In genomic region chr17:36534117-36534880, GRCh38 we compare ENCODE assay signal across 8 cellular contexts. TPM values are rescaled to one million over a fixed set of nuclear protein-coding genes. Genes with fewer than 3 reads are reported as not detected.
DNase-seq lines count a peak whose midpoint lies in the region; ATAC-seq lines count a peak whose summit lies in the region.

Gene MYO19, minus strand, starts transcription at chr17:36534868. Its CDS starts 2,330 bp downstream, at chr17:36532538.

- DNase-seq in EL, result peak; percentile 78
- peak; percentile 63 for DNase-seq in H4 (ENCODE audit: low spot score)
- peak; percentile 64 for DNase-seq in M059J (ENCODE audit: low read depth)
- DNase-seq in SK-N-MC (ENCODE audit: low read depth, low spot score), result no peak
- DNase-seq in activated naive CD8-positive, alpha-beta T cell treated with anti-CD3 and anti-CD28 coated beads for 36 hours, result peak; percentile 52
- DNase-seq in Right ventricle myocardium inferior (ENCODE audit: missing footprints), result peak; percentile 82
- peak; percentile 59 to 74 for DNase-seq in trophoblast cell
- no peak for DNase-seq in putamen (ENCODE audit: low spot score)

- H2BK5ac ChIP-seq in trophoblast cell (ENCODE audit: low read depth, low read length, poor library complexity), result peak within 1 kb of the TSS; percentile 68

- H3K9ac ChIP-seq in SK-N-MC (ENCODE audit: insufficient read length) (peak within 1 kb of the TSS; percentile 97), trophoblast cell (ENCODE audit: low read length) (peak within 1 kb of the TSS; percentile 93)

- H3K4me1 ChIP-seq in trophoblast cell (ENCODE audit: control insufficient read depth in 1 of 2, insufficient read depth in 2 of 2, low read length in 2 of 2), result peaks cover 0 to 8% of the 10 kb centered on the region in 2 experiments

- H3K4me2 ChIP-seq in trophoblast cell (ENCODE audit: low read length), result peak within 1 kb of the TSS; percentile 78

- peak within 1 kb of the TSS; percentile 89 for H2AFZ ChIP-seq in trophoblast cell (ENCODE audit: insufficient read depth, low read length, poor library complexity)

- peaks cover 19% of the 10 kb centered on the region for H3K79me1 ChIP-seq in trophoblast cell (ENCODE audit: low read length)

- peak within 1 kb of the TSS; percentile 97 for H3K4me3 Mint-ChIP-seq in activated naive CD8-positive, alpha-beta T cell treated with anti-CD3 and anti-CD28 coated beads for 36 hours

- peaks cover 47% of the 10 kb centered on the region for H3K36me3 Mint-ChIP-seq in activated naive CD8-positive, alpha-beta T cell treated with anti-CD3 and anti-CD28 coated beads for 36 hours

- peak within 1 kb of the TSS; percentile 93 for H3K27ac ChIP-seq in SK-N-MC
- H3K27ac ChIP-seq in trophoblast cell (ENCODE audit: low read depth, low read length), result peak within 1 kb of the TSS; percentile 89

- peaks cover 45% of the 10 kb centered on the region for H3K4me1 Mint-ChIP-seq in activated naive CD8-positive, alpha-beta T cell treated with anti-CD3 and anti-CD28 coated beads for 36 hours

- H3K9me3 ChIP-seq in SK-N-MC (ENCODE audit: low read depth, low read length), result no peaks in the 10 kb centered on the region
- H3K9me3 ChIP-seq in trophoblast cell (ENCODE audit: insufficient read depth, low read depth, low read length), result no peaks in the 10 kb centered on the region

- intact Hi-C loops in Right ventricle myocardium inferior (cut with DNase I), result loop anchor here (5.0 kb wide), 1 partner anchor 47 kb away; the partner anchor contains the start of gene ZNHIT3

- H3K9me3 Mint-ChIP-seq in activated naive CD8-positive, alpha-beta T cell treated with anti-CD3 and anti-CD28 coated beads for 36 hours, result no peaks in the 10 kb centered on the region

- WGBS in trophoblast cell (ENCODE audit: extremely low coverage, insufficient coverage, insufficient read length), result no CpG with 5 or more reads among the region's 44 CpGs

- ATAC-seq in Right ventricle myocardium inferior, result peak; percentile 49

- peak within 1 kb of the TSS; percentile 77 for H3K18ac ChIP-seq in trophoblast cell (ENCODE audit: low read length)

- peaks cover 62% of the 10 kb centered on the region for H3K36me3 ChIP-seq in SK-N-MC (ENCODE audit: insufficient read depth, low read length)
- peaks cover 15 to 27% of the 10 kb centered on the region in 2 experiments for H3K36me3 ChIP-seq in trophoblast cell (ENCODE audit: control insufficient read depth in 1 of 2, insufficient read depth in 2 of 2, low read length in 2 of 2)

- H4K91ac ChIP-seq in trophoblast cell (ENCODE audit: low read depth, low read length), result peak within 1 kb of the TSS; percentile 95

- H3K27ac Mint-ChIP-seq in activated naive CD8-positive, alpha-beta T cell treated with anti-CD3 and anti-CD28 coated beads for 36 hours, result peak within 1 kb of the TSS; percentile 100

- H3K23ac ChIP-seq in trophoblast cell (ENCODE audit: low read length), result no peak within 1 kb of the TSS

- H4K8ac ChIP-seq in trophoblast cell (ENCODE audit: low read depth, low read length), result peak within 1 kb of the TSS; percentile 95

- peak within 1 kb of the TSS; percentile 98 for H3K4me3 ChIP-seq in SK-N-MC
- peak within 1 kb of the TSS; percentile 94 for H3K4me3 ChIP-seq in trophoblast cell (ENCODE audit: low read depth, low read length)

- no peaks in the 10 kb centered on the region for H3K27me3 ChIP-seq in trophoblast cell (ENCODE audit: insufficient read depth, low read length)

- peak within 1 kb of the TSS; percentile 18 for H2BK12ac ChIP-seq in trophoblast cell (ENCODE audit: low read length)

- peak within 1 kb of the TSS; percentile 98 for H3K14ac ChIP-seq in trophoblast cell (ENCODE audit: low read length)

- peaks cover 12% of the 10 kb centered on the region for H3K79me2 ChIP-seq in trophoblast cell (ENCODE audit: control insufficient read depth, insufficient read depth, low read length, poor library complexity)

- peak within 1 kb of the TSS; percentile 92 for H2AK5ac ChIP-seq in trophoblast cell (ENCODE audit: low read length)

- H3K27me3 Mint-ChIP-seq in activated naive CD8-positive, alpha-beta T cell treated with anti-CD3 and anti-CD28 coated beads for 36 hours, result no peaks in the 10 kb centered on the region

- peak within 1 kb of the TSS; percentile 84 for H4K12ac ChIP-seq in trophoblast cell (ENCODE audit: low read depth, low read length)

- peak within 1 kb of the TSS; percentile 74 for H3K4ac ChIP-seq in trophoblast cell (ENCODE audit: low read depth, low read length)

- H2BK120ac ChIP-seq in trophoblast cell (ENCODE audit: insufficient read depth, low read length, poor library complexity), result peak within 1 kb of the TSS; percentile 89

RNA-seq across cellular contexts. Expression of gene MYO19, which starts in this region (rescaled TPM):
- total RNA-seq in H4 (2014; rRNA removed; shearing (Covaris generic)), result 36.0 and 42.7 TPM in 2 replicates
- total RNA-seq in M059J (2014; rRNA removed; shearing (Covaris generic)), result 47.0 and 57.9 TPM in 2 replicates
- total RNA-seq in activated naive CD8-positive, alpha-beta T cell treated with anti-CD3 and anti-CD28 coated beads for 36 hours, result 100 to 1,000 TPM; 123 to 134 TPM
- total RNA-seq in Right ventricle myocardium inferior, result 16.1 TPM
- polyA plus RNA-seq in trophoblast cell (2013), result 43.1 and 44.7 TPM in 2 replicates

Comparison
In these comparisons a context has a peak if more than half of its experiments do, and no peak if none do; other contexts are left out.
1. DNase-seq: peak in EL (single experiment), H4 (single experiment), M059J (single experiment), activated naive CD8-positive, alpha-beta T cell treated with anti-CD3 and anti-CD28 coated beads for 36 hours (single experiment), Right ventricle myocardium inferior (single experiment) and trophoblast cell (2 of 2); none in SK-N-MC (single experiment) and putamen (single experiment).